8 cellular contexts compared by ENCODE assay signal in the genomic region with DNA sequence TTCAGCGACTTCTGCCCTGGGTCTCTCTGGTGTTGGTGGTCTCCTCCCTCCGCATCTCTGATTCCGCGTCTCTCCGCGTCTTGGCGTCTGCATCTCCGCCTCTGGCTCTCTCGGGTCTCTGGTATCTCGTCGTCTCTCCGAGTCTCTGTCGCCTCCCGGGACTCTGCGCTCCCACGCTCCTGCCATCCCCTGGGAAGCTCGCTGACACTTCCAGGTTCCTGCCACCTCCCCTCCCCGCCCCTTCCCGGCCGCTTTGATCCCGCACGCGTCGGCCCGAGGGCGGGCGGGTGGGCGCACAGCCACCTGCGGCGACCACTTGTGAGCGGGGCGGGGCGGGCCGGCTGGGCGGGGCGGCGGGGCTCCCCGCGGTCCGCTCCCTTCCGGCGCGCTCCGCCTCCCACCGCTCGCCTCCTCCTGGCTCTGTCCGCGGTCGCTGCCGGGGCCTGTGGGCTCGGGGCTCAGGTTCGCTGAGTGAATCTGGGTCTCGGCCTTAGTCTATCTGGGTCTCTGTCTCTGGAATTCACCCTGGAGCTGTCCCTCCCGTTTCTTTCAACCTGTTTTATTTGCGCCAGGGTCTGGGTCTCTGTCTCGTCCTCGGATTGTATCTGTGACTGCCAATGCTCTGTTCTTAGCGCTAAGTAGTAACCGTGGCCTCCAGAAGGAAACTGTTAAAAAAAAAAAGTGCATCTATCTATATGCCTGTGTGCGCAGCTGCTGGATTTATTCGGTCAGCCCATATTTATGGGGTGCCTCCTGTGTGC. TPM values are rescaled to one million over a fixed set of nuclear protein-coding genes. Genes with fewer than 3 reads are reported as not detected.
DNase-seq lines count a peak whose midpoint lies in the region; ATAC-seq, FAIRE-seq and TF ChIP-seq lines count a peak whose summit lies in the region.

No MANE protein-coding gene starts in this region.

- dilution Hi-C loops in keratinocyte (cut with MboI; ENCODE audit: extremely low pct_ligation_motif_present, low sequenced_read_pairs) = no loop called here

- peak overlapping the region; percentile 92 for H3K4me2 ChIP-seq in keratinocyte (ENCODE audit: control insufficient read depth, extremely low read depth, insufficient read depth, low read depth, low read length)

- H2AFZ ChIP-seq in keratinocyte (ENCODE audit: control insufficient read depth, low read length) = peak overlapping the region; percentile 99

- DNase-seq in EH (ENCODE audit: low read depth) (peak; percentile 51), HL-60 (ENCODE audit: low read depth in 1 of 2, low spot score in 1 of 2) (no peak), SK-MEL-5 (ENCODE audit: low read depth, low spot score) (peak; percentile 61), caudate nucleus (lab: John Stamatoyannopoulos, UW) (peak in 12 of 61 donors; percentile 19 to 55 (median 43)), keratinocyte (ENCODE audit: low read depth, low spot score) (no peak)
- DNase-seq in stimulated activated CD4-positive, alpha-beta T cell treated with anti-CD3 and anti-CD28 coated beads, Interleukin-4, amount 100 ng/mL, for 24 hours = peak; percentile 44

- H3K9ac ChIP-seq in keratinocyte (ENCODE audit: control insufficient read depth, extremely low read depth, insufficient read depth, low read length) = peak overlapping the region; percentile 72

- in situ Hi-C loops in SK-MEL-5 (cut with HindIII; ENCODE audit: low pct_unique_long_range_greater_than_20kb, low sequenced_read_pairs) = no loop called here

- H3K9me1 ChIP-seq in keratinocyte (ENCODE audit: control insufficient read depth, extremely low read depth, insufficient read depth, low read length) = peaks cover 3% of the 10 kb centered on the region

- H3K36me3 ChIP-seq in keratinocyte (ENCODE audit: control insufficient read depth in 2 of 2, extremely low read depth in 1 of 2, insufficient read depth in 2 of 2, low read length in 2 of 2) = no peaks in the 10 kb centered on the region

- no peaks in the 10 kb centered on the region for H3K79me2 ChIP-seq in keratinocyte (ENCODE audit: control insufficient read depth, insufficient read depth, low read length)

- TF ChIP-seq CTCF in HL-60 (IDR thresholded peaks at IDR 0.05; ENCODE audit: insufficient read depth, low read length) (no peak), keratinocyte (optimal IDR thresholded peaks at IDR 0.05 in 1 of 3, IDR thresholded peaks at IDR 0.05 in 1 of 3, conservative IDR thresholded peaks at IDR 0.05 in 1 of 3; ENCODE audit: extremely low read depth in 1 of 3, insufficient read depth in 2 of 3, low read length in 3 of 3) (no peak)

- peaks cover 33% of the 10 kb centered on the region for H3K4me1 ChIP-seq in keratinocyte (ENCODE audit: control insufficient read depth, extremely low read depth, insufficient read depth, low read length)

- H3K4me3 ChIP-seq in HL-60 (replicated peaks; ENCODE audit: insufficient read depth, low read length) (peak overlapping the region; percentile 64), keratinocyte (ENCODE audit: control insufficient read depth in 2 of 3, extremely low read depth in 1 of 3, insufficient read depth in 2 of 3, low read depth in 1 of 3, low read length in 3 of 3) (peak overlapping the region; percentile 53 to 93 (median 93))

- peaks cover 11% of the 10 kb centered on the region for H3K27me3 ChIP-seq in HL-60 (ENCODE audit: insufficient read depth, poor library complexity, severe bottlenecking)
- peaks cover 26% of the 10 kb centered on the region for H3K27me3 ChIP-seq in keratinocyte (ENCODE audit: control insufficient read depth, extremely low read depth, insufficient read depth, low read length)

- peaks cover 2% of the 10 kb centered on the region for H4K20me1 ChIP-seq in keratinocyte (ENCODE audit: control insufficient read depth, extremely low read depth, insufficient read depth, low read length)

- no peak for FAIRE-seq in keratinocyte (lab: Jason Lieb, UNC)

- no peaks in the 10 kb centered on the region for H3K9me3 ChIP-seq in keratinocyte (ENCODE audit: control insufficient read depth, low read depth, low read length)

- ATAC-seq in GM19023 (IDR thresholded peaks at IDR 0.05; ENCODE audit: unreplicated experiment) (no peak), HG03460 (IDR thresholded peaks at IDR 0.05; ENCODE audit: unreplicated experiment) (no peak)

- H3K27ac ChIP-seq in HL-60 (replicated peaks) = no peak overlapping the region
- peak overlapping the region; percentile 44 for H3K27ac ChIP-seq in caudate nucleus (ENCODE audit: low read depth, low read length)
- H3K27ac ChIP-seq in keratinocyte (ENCODE audit: control insufficient read depth, insufficient read depth, low read length) = peak overlapping the region; percentile 13

RNA-seq across cellular contexts. Expression of a gene that starts 2.6 kb away (rescaled TPM):
- not detected in 2 replicates for total RNA-seq in SK-MEL-5 (2014; rRNA removed; shearing (Covaris generic))
- 0.54 TPM in 1 of 2 replicates, not detected in the other for polyA plus RNA-seq in SK-MEL-5 (2015; cell fraction: cytosol; rRNA removed)
- polyA plus RNA-seq in SK-MEL-5 (2015; cell fraction: nucleus; rRNA removed) = 3.5 and 4.4 TPM in 2 replicates
- 0.05 to 0.33 TPM (median 0.16 TPM) in 3 replicates for polyA plus RNA-seq in keratinocyte
- 0.60 TPM for polyA plus RNA-seq in keratinocyte (2011; ENCODE audit: low read depth)
- polyA plus RNA-seq in keratinocyte (2011; cell fraction: cytosol; rRNA removed) = 0.97 TPM in 1 of 2 replicates, not detected in the other
- polyA plus RNA-seq in keratinocyte (2011; cell fraction: nucleus; rRNA removed) = 0.42 and 1.5 TPM in 2 replicates
- polyA plus RNA-seq in keratinocyte (2012; ENCODE audit: low replicate concordance) = 0.81 and 1.1 TPM in 2 replicates
- not detected in 3 replicates for polyA minus RNA-seq in keratinocyte
- polyA minus RNA-seq in keratinocyte (2011; cell fraction: cytosol; rRNA and poly(A)+ RNA removed) = 4.2 TPM
- 1.1 TPM in 1 of 2 replicates, not detected in the other for polyA minus RNA-seq in keratinocyte (2011; cell fraction: nucleus; rRNA and poly(A)+ RNA removed)

RNA-seq across cellular contexts. Expression of a gene that starts 8.2 kb away (rescaled TPM):
- not detected in 2 replicates for total RNA-seq in SK-MEL-5 (2014; rRNA removed; shearing (Covaris generic))
- 0.06 and 0.39 TPM in 2 replicates for polyA plus RNA-seq in SK-MEL-5 (2015; cell fraction: cytosol; rRNA removed)
- not detected in 2 replicates for polyA plus RNA-seq in SK-MEL-5 (2015; cell fraction: nucleus; rRNA removed)
- 2.0 to 4.6 TPM (median 2.7 TPM) in 3 replicates for polyA plus RNA-seq in keratinocyte
- polyA plus RNA-seq in keratinocyte (2011; ENCODE audit: low read depth) = 19.2 TPM
- polyA plus RNA-seq in keratinocyte (2011; cell fraction: cytosol; rRNA removed) = 2.9 and 3.2 TPM in 2 replicates
- 7.7 and 9.8 TPM in 2 replicates for polyA plus RNA-seq in keratinocyte (2011; cell fraction: nucleus; rRNA removed)
- 4.2 and 50.4 TPM in 2 replicates for polyA plus RNA-seq in keratinocyte (2012; ENCODE audit: low replicate concordance)
- polyA minus RNA-seq in keratinocyte = 2.1 to 5.5 TPM (median 2.3 TPM) in 3 replicates
- 1.2 TPM for polyA minus RNA-seq in keratinocyte (2011; cell fraction: cytosol; rRNA and poly(A)+ RNA removed)
- polyA minus RNA-seq in keratinocyte (2011; cell fraction: nucleus; rRNA and poly(A)+ RNA removed) = 2.6 and 2.9 TPM in 2 replicates

RNA-seq across cellular contexts. Expression of a gene that starts 25.7 kb away (rescaled TPM):
- total RNA-seq in SK-MEL-5 (2014; rRNA removed; shearing (Covaris generic)) = 7.7 and 9.7 TPM in 2 replicates
- polyA plus RNA-seq in SK-MEL-5 (2015; cell fraction: cytosol; rRNA removed) = 10.9 and 11.0 TPM in 2 replicates
- 30.2 and 41.5 TPM in 2 replicates for polyA plus RNA-seq in SK-MEL-5 (2015; cell fraction: nucleus; rRNA removed)
- 14.4 to 15.2 TPM (median 15.1 TPM) in 3 replicates for polyA plus RNA-seq in keratinocyte
- polyA plus RNA-seq in keratinocyte (2011; ENCODE audit: low read depth) = 112 TPM
- 6.8 and 12.7 TPM in 2 replicates for polyA plus RNA-seq in keratinocyte (2011; cell fraction: cytosol; rRNA removed)
- polyA plus RNA-seq in keratinocyte (2011; cell fraction: nucleus; rRNA removed) = 50.1 and 90.1 TPM in 2 replicates
- polyA plus RNA-seq in keratinocyte (2012; ENCODE audit: low replicate concordance) = 24.3 and 51.6 TPM in 2 replicates
- polyA minus RNA-seq in keratinocyte = 29.9 to 138 TPM (median 46.3 TPM) in 3 replicates
- 38.8 TPM for polyA minus RNA-seq in keratinocyte (2011; cell fraction: cytosol; rRNA and poly(A)+ RNA removed)
- polyA minus RNA-seq in keratinocyte (2011; cell fraction: nucleus; rRNA and poly(A)+ RNA removed) = 61.0 and 101 TPM in 2 replicates

RNA-seq across cellular contexts. Expression of a gene that starts 36.3 kb away (rescaled TPM):
- 3.2 TPM in 2 replicates for total RNA-seq in SK-MEL-5 (2014; rRNA removed; shearing (Covaris generic))
- polyA plus RNA-seq in SK-MEL-5 (2015; cell fraction: cytosol; rRNA removed) = 18.2 and 24.3 TPM in 2 replicates
- 75.2 and 93.4 TPM in 2 replicates for polyA plus RNA-seq in SK-MEL-5 (2015; cell fraction: nucleus; rRNA removed)
- 8.1 to 10.4 TPM (median 9.8 TPM) in 3 replicates for polyA plus RNA-seq in keratinocyte
- polyA plus RNA-seq in keratinocyte (2011; ENCODE audit: low read depth) = 4.8 TPM
- 18.2 and 18.5 TPM in 2 replicates for polyA plus RNA-seq in keratinocyte (2011; cell fraction: cytosol; rRNA removed)
- 25.2 and 27.5 TPM in 2 replicates for polyA plus RNA-seq in keratinocyte (2011; cell fraction: nucleus; rRNA removed)
- 17.1 and 41.4 TPM in 2 replicates for polyA plus RNA-seq in keratinocyte (2012; ENCODE audit: low replicate concordance)
- polyA minus RNA-seq in keratinocyte = 4.3 to 11.4 TPM (median 5.8 TPM) in 3 replicates
- polyA minus RNA-seq in keratinocyte (2011; cell fraction: cytosol; rRNA and poly(A)+ RNA removed) = 3.6 TPM
- 3.1 and 5.4 TPM in 2 replicates for polyA minus RNA-seq in keratinocyte (2011; cell fraction: nucleus; rRNA and poly(A)+ RNA removed)

RNA-seq across cellular contexts. Expression of a gene that starts 39.0 kb away (rescaled TPM):
- total RNA-seq in SK-MEL-5 (2014; rRNA removed; shearing (Covaris generic)) = 0.21 TPM in 1 of 2 replicates, not detected in the other
- polyA plus RNA-seq in SK-MEL-5 (2015; cell fraction: cytosol; rRNA removed) = 1.2 and 3.0 TPM in 2 replicates
- polyA plus RNA-seq in SK-MEL-5 (2015; cell fraction: nucleus; rRNA removed) = 0.19 TPM in 1 of 2 replicates, not detected in the other
- 0.43 to 0.75 TPM (median 0.47 TPM) in 3 replicates for polyA plus RNA-seq in keratinocyte
- polyA plus RNA-seq in keratinocyte (2011; ENCODE audit: low read depth) = 98.5 TPM
- 0.41 and 0.44 TPM in 2 replicates for polyA plus RNA-seq in keratinocyte (2011; cell fraction: cytosol; rRNA removed)
- 1.9 and 2.0 TPM in 2 replicates for polyA plus RNA-seq in keratinocyte (2011; cell fraction: nucleus; rRNA removed)
- 0.85 and 126 TPM in 2 replicates for polyA plus RNA-seq in keratinocyte (2012; ENCODE audit: low replicate concordance)
- 0.20 to 2.1 TPM (median 1.4 TPM) in 3 replicates for polyA minus RNA-seq in keratinocyte
- not detected for polyA minus RNA-seq in keratinocyte (2011; cell fraction: cytosol; rRNA and poly(A)+ RNA removed)
- polyA minus RNA-seq in keratinocyte (2011; cell fraction: nucleus; rRNA and poly(A)+ RNA removed) = 1.5 and 1.7 TPM in 2 replicates

Comparison
In these comparisons a context has a peak if more than half of its experiments do, and no peak if none do; other contexts are left out.
1. DNase-seq: peak in EH (single experiment), SK-MEL-5 (single experiment) and stimulated activated CD4-positive, alpha-beta T cell treated with anti-CD3 and anti-CD28 coated beads, Interleukin-4, amount 100 ng/mL, for 24 hours (single experiment); none in HL-60 (0 of 2) and keratinocyte (single experiment).